In genomic region chr19:42280761-42281174, GRCh38 we compare ENCODE assay signal across 7 cellular contexts. TPM values are rescaled to one million over a fixed set of nuclear protein-coding genes. Genes with fewer than 3 reads are reported as not detected.
DNase-seq lines count a peak whose midpoint lies in the region; ATAC-seq lines count a peak whose summit lies in the region.
"Had no signal": no experiment of that assay in that cellular context is flagged by ENCODE, and none has a peak within 500 bp of the region (broad histone marks: within the 10 kb centered on the region; RNA-seq: fewer than 3 reads in every experiment).

No MANE protein-coding gene starts in this region.

- ATAC-seq in HG03135 (IDR thresholded peaks at IDR 0.05; ENCODE audit: unreplicated experiment) (no peak), HG02981 (IDR thresholded peaks at IDR 0.05; ENCODE audit: unreplicated experiment) (no peak)

- DNase-seq in NCI-H2171 (lab: John Stamatoyannopoulos, UW): peak; percentile 83
- no peak for DNase-seq in NCI-H2171 treated with DMSO at 0.1 percent for 48 hours (lab: John Stamatoyannopoulos, UW)
- peak; percentile 58 for DNase-seq in cerebellum (ENCODE audit: low spot score)
- peak; percentile 85 for DNase-seq in occipital lobe (lab: John Stamatoyannopoulos, UW)

RNA-seq across cellular contexts. Expression of gene CIC, which starts 11.7 kb away (rescaled TPM):
- total RNA-seq in cerebellum (24.0 TPM), occipital lobe (19.5 TPM)

RNA-seq across cellular contexts. Expression of gene PRR19, which starts 21.2 kb away (rescaled TPM):
- total RNA-seq in cerebellum (1.4 TPM), occipital lobe (1.4 TPM)

RNA-seq across cellular contexts. Expression of gene PAFAH1B3, which starts 21.7 kb away (rescaled TPM):
- 83.7 TPM for total RNA-seq in cerebellum
- 198 TPM for total RNA-seq in occipital lobe

RNA-seq across cellular contexts. Expression of gene ERF, which starts 25.8 kb away (rescaled TPM):
- total RNA-seq in cerebellum: 9.2 TPM
- total RNA-seq in occipital lobe: 7.8 TPM

RNA-seq across cellular contexts. Expression of gene TMEM145, which starts 32.3 kb away (rescaled TPM):
- total RNA-seq in cerebellum: 40.8 TPM
- 47.1 TPM for total RNA-seq in occipital lobe
- total RNA-seq: lung microvascular endothelial cell had no signal
